In the genomic region with DNA sequence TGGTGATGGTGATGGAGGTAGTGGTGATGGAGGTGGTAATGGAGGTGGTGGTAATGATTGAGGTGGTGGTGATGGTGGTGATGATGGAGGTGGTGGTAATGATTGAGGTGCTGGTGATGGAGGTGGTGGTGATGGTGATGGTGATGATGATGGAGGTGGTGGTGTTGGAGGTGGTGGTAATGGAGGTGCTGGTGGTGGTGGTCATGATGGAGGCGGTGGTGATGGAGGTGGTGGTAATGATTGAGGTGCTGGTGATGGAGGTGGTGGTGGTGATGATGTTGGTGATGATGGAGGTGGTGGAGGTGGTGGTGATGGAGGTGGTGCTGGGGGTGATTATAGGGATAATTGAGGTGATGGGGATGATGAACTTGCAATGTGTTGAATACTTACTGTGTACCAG, we compare ENCODE assay signal across 35 cellular contexts.
"Had no signal": no experiment of that assay in that cellular context is flagged by ENCODE, and none has a peak within 500 bp of the region (broad histone marks: within the 10 kb centered on the region; RNA-seq: fewer than 3 reads in every experiment).

No MANE protein-coding gene starts in this region.

- H3K27ac Mint-ChIP-seq: activated B cell treated with CpG ODN at 0.5 μM for 24 hours; activated CD4-positive, alpha-beta memory T cell treated with anti-CD3 and anti-CD28 coated beads, Interleukin-2, amount 10 ng/mL, durations not matched to agents 7 days and 5 days; activated CD4-positive, alpha-beta T cell treated with anti-CD3 and anti-CD28 coated beads, Interleukin-2, amount 10 ng/mL, durations not matched to agents 24 days and 14 days; activated CD8-positive, alpha-beta memory T cell treated with anti-CD3 and anti-CD28 coated beads, Interleukin-2, amount 10 ng/mL, durations not matched to agents 7 days and 5 days; activated CD8-positive, alpha-beta T cell treated with anti-CD3 and anti-CD28 coated beads, Interleukin-2, amount 10 ng/mL, durations not matched to agents 7 days and 5 days; activated naive CD4-positive, alpha-beta T cell treated with anti-CD3 and anti-CD28 coated beads, Interleukin-2, amount 10 ng/mL, durations not matched to agents 7 days and 5 days; activated naive CD4-positive, alpha-beta T cell treated with anti-CD3 and anti-CD28 coated beads, Interleukin-2, amount 50 U/mL, for 24 hours; activated naive CD8-positive, alpha-beta T cell; activated naive CD8-positive, alpha-beta T cell treated with anti-CD3 and anti-CD28 coated beads, Interleukin-2, amount 10 ng/mL, durations not matched to agents 7 days and 5 days; activated naive CD8-positive, alpha-beta T cell treated with anti-CD3 and anti-CD28 coated beads, Interleukin-2, amount 50 U/mL, for 24 hours; activated T-cell treated with anti-CD3 and anti-CD28 coated beads, Interleukin-2, amount 50 U/mL, for 24 hours; activated T-helper 2 cell treated with anti-CD3 and anti-CD28 coated beads, Interferon-gamma antibody, Interleukin-2, Interleukin-4, amounts not matched to agents 10 μg/mL and 5 μg/mL and 100 μg/mL, durations not matched to agents 14 hours and 24 hours and 36 hours; T-helper 1 cell treated with Interleukin-12 subunit alpha and Interleukin-12 subunit beta and Interleukin-4 antibody, amounts not matched to agents 30 μg/mL and 1 μg/mL, for 36 hours; T-helper 2 cell treated with Interferon-gamma antibody and Interleukin-4, amounts not matched to agents 5 μg/mL and 100 μg/mL, for 36 hours had no signal

- H3K36me3 Mint-ChIP-seq: activated CD8-positive, alpha-beta memory T cell treated with anti-CD3 and anti-CD28 coated beads, Interleukin-2, amount 10 ng/mL, durations not matched to agents 7 days and 5 days; activated naive CD4-positive, alpha-beta T cell treated with anti-CD3 and anti-CD28 coated beads, Interleukin-2, amount 10 ng/mL, durations not matched to agents 7 days and 5 days; activated naive CD4-positive, alpha-beta T cell treated with anti-CD3 and anti-CD28 coated beads, Interleukin-2, amount 50 U/mL, for 24 hours; activated naive CD8-positive, alpha-beta T cell; activated naive CD8-positive, alpha-beta T cell treated with anti-CD3 and anti-CD28 coated beads, Interleukin-2, amount 10 ng/mL, durations not matched to agents 7 days and 5 days; brain had no signal

- H3K9me3 Mint-ChIP-seq: activated naive CD4-positive, alpha-beta T cell treated with anti-CD3 and anti-CD28 coated beads, Interleukin-2, amount 50 U/mL, for 24 hours; T-helper 2 cell treated with Interferon-gamma antibody and Interleukin-4, amounts not matched to agents 5 μg/mL and 100 μg/mL, for 36 hours had no signal

- H3K27me3 Mint-ChIP-seq: activated CD4-positive, alpha-beta memory T cell treated with anti-CD3 and anti-CD28 coated beads, Interleukin-2, amount 10 ng/mL, durations not matched to agents 7 days and 5 days; activated CD4-positive, alpha-beta T cell treated with anti-CD3 and anti-CD28 coated beads, Interleukin-2, amount 10 ng/mL, durations not matched to agents 24 days and 14 days; activated CD8-positive, alpha-beta memory T cell treated with anti-CD3 and anti-CD28 coated beads, Interleukin-2, amount 10 ng/mL, durations not matched to agents 7 days and 5 days; activated naive CD4-positive, alpha-beta T cell treated with anti-CD3 and anti-CD28 coated beads, Interleukin-2, amount 10 ng/mL, durations not matched to agents 7 days and 5 days; activated naive CD4-positive, alpha-beta T cell treated with anti-CD3 and anti-CD28 coated beads, Interleukin-2, amount 50 U/mL, for 24 hours; activated naive CD8-positive, alpha-beta T cell treated with anti-CD3 and anti-CD28 coated beads, Interleukin-2, amount 10 ng/mL, durations not matched to agents 7 days and 5 days; activated naive CD8-positive, alpha-beta T cell treated with anti-CD3 and anti-CD28 coated beads, Interleukin-2, amount 50 U/mL, for 24 hours; brain had no signal

- H3K4me1 ChIP-seq: ascending aorta had no signal

- H3K27ac ChIP-seq: ascending aorta, cardiac muscle cell, VCaP had no signal

- H3K4me3 Mint-ChIP-seq: activated B cell treated with CpG ODN at 0.5 μM for 24 hours; activated CD4-positive, alpha-beta memory T cell treated with anti-CD3 and anti-CD28 coated beads, Interleukin-2, amount 10 ng/mL, durations not matched to agents 7 days and 5 days; activated CD4-positive, alpha-beta T cell treated with anti-CD3 and anti-CD28 coated beads, Interleukin-2, amount 10 ng/mL, durations not matched to agents 24 days and 14 days; activated CD8-positive, alpha-beta memory T cell treated with anti-CD3 and anti-CD28 coated beads, Interleukin-2, amount 10 ng/mL, durations not matched to agents 7 days and 5 days; activated CD8-positive, alpha-beta T cell treated with anti-CD3 and anti-CD28 coated beads, Interleukin-2, amount 10 ng/mL, durations not matched to agents 7 days and 5 days; activated naive CD4-positive, alpha-beta T cell treated with anti-CD3 and anti-CD28 coated beads, Interleukin-2, amount 10 ng/mL, durations not matched to agents 7 days and 5 days; activated naive CD4-positive, alpha-beta T cell treated with anti-CD3 and anti-CD28 coated beads, Interleukin-2, amount 50 U/mL, for 24 hours; activated naive CD8-positive, alpha-beta T cell; activated naive CD8-positive, alpha-beta T cell treated with anti-CD3 and anti-CD28 coated beads, Interleukin-2, amount 10 ng/mL, durations not matched to agents 7 days and 5 days; activated naive CD8-positive, alpha-beta T cell treated with anti-CD3 and anti-CD28 coated beads, Interleukin-2, amount 50 U/mL, for 24 hours; activated T-cell treated with anti-CD3 and anti-CD28 coated beads, Interleukin-2, amount 50 U/mL, for 24 hours; central memory CD8-positive, alpha-beta T cell; T-helper 1 cell treated with Interleukin-12 subunit alpha and Interleukin-12 subunit beta and Interleukin-4 antibody, amounts not matched to agents 30 μg/mL and 1 μg/mL, for 36 hours; T-helper 2 cell treated with Interferon-gamma antibody and Interleukin-4, amounts not matched to agents 5 μg/mL and 100 μg/mL, for 36 hours had no signal

- DNase-seq: activated B cell treated with CpG ODN at 0.5 μM for 24 hours; activated CD4-positive, alpha-beta memory T cell treated with anti-CD3 and anti-CD28 coated beads, Interleukin-2, amount 10 ng/mL, durations not matched to agents 7 days and 5 days; activated CD4-positive, alpha-beta T cell treated with anti-CD3 and anti-CD28 coated beads for 4 hours; activated CD4-positive, alpha-beta T cell treated with anti-CD3 and anti-CD28 coated beads, Interleukin-2, amount 10 ng/mL, durations not matched to agents 24 days and 14 days; activated CD4-positive, alpha-beta T cell treated with anti-CD3 and anti-CD28 coated beads, Interleukin-2, amount 50 U/mL, for 1 hour; activated CD4-positive, alpha-beta T cell treated with anti-CD3 and anti-CD28 coated beads, Interleukin-2, amount 50 U/mL, for 48 hours; activated CD4-positive, CD25-positive, alpha-beta regulatory T cell treated with anti-CD3 and anti-CD28 coated beads, Interleukin-2, amount 50 U/mL, for 72 hours; activated CD8-positive, alpha-beta memory T cell treated with anti-CD3 and anti-CD28 coated beads for 24 hours; activated CD8-positive, alpha-beta memory T cell treated with anti-CD3 and anti-CD28 coated beads, Interleukin-2, amount 10 ng/mL, durations not matched to agents 7 days and 5 days; activated CD8-positive, alpha-beta memory T cell treated with anti-CD3 and anti-CD28 coated beads, Interleukin-2, amount 50 U/mL, for 48 hours; activated CD8-positive, alpha-beta T cell treated with anti-CD3 and anti-CD28 coated beads, Interleukin-2, amount 10 ng/mL, durations not matched to agents 7 days and 5 days; activated effector memory CD4-positive, alpha-beta T cell treated with Interleukin-2 at 50 U/mL for 16 hours; activated gamma-delta T cell; activated naive CD4-positive, alpha-beta T cell treated with anti-CD3 and anti-CD28 coated beads, Interleukin-2, amount 10 ng/mL, durations not matched to agents 7 days and 5 days; activated naive CD4-positive, alpha-beta T cell treated with Interleukin-2 at 50 U/mL for 16 hours; activated naive CD8-positive, alpha-beta T cell treated with anti-CD3 and anti-CD28 coated beads, Interleukin-2, amount 10 ng/mL, durations not matched to agents 7 days and 5 days; activated naive CD8-positive, alpha-beta T cell treated with anti-CD3 and anti-CD28 coated beads, Interleukin-2, amount 50 U/mL, for 24 hours; activated T-cell treated with anti-CD3 and anti-CD28 coated beads, Interleukin-2, amount 50 U/mL, for 24 hours; activated T-cell treated with anti-CD3 and anti-CD28 coated beads, Interleukin-2, amount 50 U/mL, for 48 hours; amygdala; anterior cingulate cortex; caudate nucleus; T-helper 1 cell; T-helper 2 cell; T-helper 9 cell had no signal

- H3K36me3 ChIP-seq: ascending aorta, cardiac muscle cell had no signal

- H3K27me3 ChIP-seq: ascending aorta, cardiac muscle cell had no signal

- ATAC-seq: activated CD8-positive, alpha-beta memory T cell treated with anti-CD3 and anti-CD28 coated beads, Interleukin-2, amount 10 ng/mL, durations not matched to agents 7 days and 5 days; activated CD8-positive, alpha-beta T cell treated with anti-CD3 and anti-CD28 coated beads, Interleukin-2, amount 10 ng/mL, durations not matched to agents 7 days and 5 days; activated naive CD8-positive, alpha-beta T cell treated with anti-CD3 and anti-CD28 coated beads, Interleukin-2, amount 50 U/mL, for 24 hours had no signal

- H3K4me1 Mint-ChIP-seq: activated B cell treated with CpG ODN at 0.5 μM for 24 hours; activated CD4-positive, alpha-beta memory T cell treated with anti-CD3 and anti-CD28 coated beads, Interleukin-2, amount 10 ng/mL, durations not matched to agents 7 days and 5 days; activated CD4-positive, alpha-beta T cell treated with anti-CD3 and anti-CD28 coated beads, Interleukin-2, amount 10 ng/mL, durations not matched to agents 24 days and 14 days; activated CD8-positive, alpha-beta memory T cell treated with anti-CD3 and anti-CD28 coated beads, Interleukin-2, amount 10 ng/mL, durations not matched to agents 7 days and 5 days; activated naive CD4-positive, alpha-beta T cell treated with anti-CD3 and anti-CD28 coated beads, Interleukin-2, amount 10 ng/mL, durations not matched to agents 7 days and 5 days; activated naive CD4-positive, alpha-beta T cell treated with anti-CD3 and anti-CD28 coated beads, Interleukin-2, amount 50 U/mL, for 24 hours; activated naive CD8-positive, alpha-beta T cell treated with anti-CD3 and anti-CD28 coated beads, Interleukin-2, amount 10 ng/mL, durations not matched to agents 7 days and 5 days; activated naive CD8-positive, alpha-beta T cell treated with anti-CD3 and anti-CD28 coated beads, Interleukin-2, amount 50 U/mL, for 24 hours; central memory CD8-positive, alpha-beta T cell had no signal

- H3K9me3 ChIP-seq: ascending aorta had no signal

- H3K4me3 ChIP-seq: ascending aorta, cardiac muscle cell had no signal
